ENCODE assay signal across 28 cellular contexts in the genomic region with DNA sequence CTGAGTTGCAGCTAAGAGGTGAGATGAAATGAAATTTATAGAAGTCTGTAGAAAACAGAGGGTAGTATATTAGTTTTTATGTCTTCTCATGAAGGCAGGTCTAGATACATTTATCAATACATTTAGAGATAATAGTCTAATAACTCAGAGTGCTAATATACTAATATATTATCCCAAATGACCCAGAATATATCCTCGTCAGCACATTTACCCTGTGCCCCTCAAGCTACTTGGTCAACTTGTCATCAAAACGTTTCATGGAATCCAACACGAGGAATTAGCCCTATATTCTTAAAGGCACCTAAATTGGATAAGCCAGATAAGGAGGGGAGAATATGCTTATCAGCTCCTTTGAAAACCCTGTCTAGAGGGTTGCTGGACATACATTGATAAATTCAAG.
"Had no signal": no experiment of that assay in that cellular context is flagged by ENCODE, and none has a peak within 500 bp of the region (broad histone marks: within the 10 kb centered on the region; RNA-seq: fewer than 3 reads in every experiment).

No MANE protein-coding gene starts in this region.

- H3K27ac ChIP-seq: colonic mucosa, coronary artery, dorsolateral prefrontal cortex, epithelial cell of prostate, esophagus muscularis mucosa, esophagus squamous epithelium, foreskin keratinocyte, gastrocnemius medialis, gastroesophageal sphincter, heart left ventricle, heart right ventricle had no signal

- H3K4me3 ChIP-seq: colonic mucosa, coronary artery, dorsolateral prefrontal cortex, esophagus muscularis mucosa, esophagus squamous epithelium, gastrocnemius medialis, gastroesophageal sphincter, heart left ventricle, heart right ventricle had no signal

- H3K4me1 ChIP-seq: colonic mucosa, esophagus muscularis mucosa, esophagus squamous epithelium, foreskin keratinocyte, gastrocnemius medialis, gastroesophageal sphincter, heart left ventricle, heart right ventricle had no signal

- ATAC-seq: effector memory CD8-positive, alpha-beta T cell; esophagus mucosa; foreskin keratinocyte; gastrocnemius medialis; gastroesophageal sphincter; heart left ventricle; heart right ventricle had no signal

- H3K36me3 ChIP-seq: colonic mucosa, esophagus muscularis mucosa, esophagus squamous epithelium, gastrocnemius medialis, gastroesophageal sphincter, heart left ventricle, heart right ventricle had no signal

- H3K27me3 ChIP-seq: colonic mucosa, esophagus muscularis mucosa, esophagus squamous epithelium, foreskin keratinocyte, gastrocnemius medialis, gastroesophageal sphincter, heart left ventricle, heart right ventricle had no signal

- FAIRE-seq: colon, endometrium, endothelial cell of umbilical vein, frontal cortex had no signal

- DNase-seq: colonic mucosa; cortex of kidney; dermis blood vessel endothelial cell; dorsolateral prefrontal cortex; effector CD4-positive, alpha-beta T cell; effector CD8-positive, alpha-beta T cell; effector memory CD4-positive, alpha-beta T cell; effector memory CD8-positive, alpha-beta T cell; endodermal cell; erythroblast; esophagus squamous epithelium; foreskin fibroblast; foreskin keratinocyte; foreskin melanocyte; gastrocnemius medialis; glutamatergic neuron; head of caudate nucleus; heart left ventricle; heart right ventricle had no signal

- H3K9me3 ChIP-seq: colonic mucosa, esophagus muscularis mucosa, gastrocnemius medialis, gastroesophageal sphincter, heart right ventricle had no signal
